In genomic region chr3:52454938-52455282, GRCh38 we compare ENCODE assay signal across 8 cellular contexts. TPM values are rescaled to one million over a fixed set of nuclear protein-coding genes. Genes with fewer than 3 reads are reported as not detected.
DNase-seq lines count a peak whose midpoint lies in the region; ATAC-seq and TF ChIP-seq lines count a peak whose summit lies in the region.

No MANE protein-coding gene starts in this region.

- H3K4me3 ChIP-seq in MG63: peak overlapping the region; percentile 80
- H3K4me3 ChIP-seq in parathyroid adenoma (ENCODE audit: low read depth, low read length): peak overlapping the region; percentile 68

- H3K9ac ChIP-seq in ES-I3 (ENCODE audit: low read depth, low read length) (peak overlapping the region; percentile 52), parathyroid adenoma (peak overlapping the region; percentile 10)

- peak overlapping the region; percentile 92 for H3K4me3 Mint-ChIP-seq in endothelial cell (ENCODE audit: unreplicated experiment)

- peak overlapping the region; percentile 80 for H2AFZ ChIP-seq in parathyroid adenoma

- H3K4me1 ChIP-seq in ES-I3 (ENCODE audit: insufficient read depth, low read length) (peaks cover 15% of the 10 kb centered on the region), parathyroid adenoma (peaks cover 21% of the 10 kb centered on the region)

- peak overlapping the region; percentile 74 for H3K27ac Mint-ChIP-seq in endothelial cell (ENCODE audit: unreplicated experiment)

- no peaks in the 10 kb centered on the region for H3K9me3 Mint-ChIP-seq in endothelial cell (ENCODE audit: unreplicated experiment)

- H3K4me2 ChIP-seq in parathyroid adenoma (ENCODE audit: low read length): peak overlapping the region; percentile 99

- no peak for ATAC-seq in GM21529 (IDR thresholded peaks at IDR 0.05; ENCODE audit: unreplicated experiment)
- ATAC-seq in esophagus mucosa: no peak
- no peak for ATAC-seq in HG02588 (IDR thresholded peaks at IDR 0.05; ENCODE audit: unreplicated experiment)

- peaks cover 9% of the 10 kb centered on the region for H3K27me3 Mint-ChIP-seq in endothelial cell (ENCODE audit: unreplicated experiment)

- H3K9me3 ChIP-seq in ES-I3 (ENCODE audit: control insufficient read depth, insufficient read depth, low read length): no peaks in the 10 kb centered on the region
- no peaks in the 10 kb centered on the region for H3K9me3 ChIP-seq in MG63
- no peaks in the 10 kb centered on the region for H3K9me3 ChIP-seq in parathyroid adenoma (ENCODE audit: control insufficient read depth, low read length)

- H3K36me3 Mint-ChIP-seq in endothelial cell (ENCODE audit: low read depth, unreplicated experiment): peaks cover 22% of the 10 kb centered on the region

- no peak for DNase-seq in MG63
- no peak for DNase-seq in endothelial cell (ENCODE audit: low spot score)
- no peak for DNase-seq in cortex of kidney (lab: John Stamatoyannopoulos, UW)

- peaks cover 3% of the 10 kb centered on the region for H3K79me2 ChIP-seq in parathyroid adenoma

- H3K36me3 ChIP-seq in ES-I3 (ENCODE audit: insufficient read depth, low read length) (peaks cover 18% of the 10 kb centered on the region), MG63 (0 out of 2 replicates have a peak, but pooled peaks cover 4% of the 10 kb centered on the region), parathyroid adenoma (ENCODE audit: control insufficient read depth, insufficient read depth, low read length) (no peaks in the 10 kb centered on the region)

- no peaks in the 10 kb centered on the region for H3K27me3 ChIP-seq in MG63
- H3K27me3 ChIP-seq in parathyroid adenoma (ENCODE audit: control insufficient read depth, insufficient read depth, low read length): no peaks in the 10 kb centered on the region

- H3K27ac ChIP-seq in parathyroid adenoma: peak overlapping the region; percentile 81

- TF ChIP-seq CTCF in endothelial cell (IDR thresholded peaks at IDR 0.05; ENCODE audit: unreplicated experiment) (no peak), parathyroid adenoma (IDR thresholded peaks at IDR 0.05) (no peak)

- H3K4me1 Mint-ChIP-seq in endothelial cell (ENCODE audit: unreplicated experiment): peaks cover 32% of the 10 kb centered on the region

RNA-seq across cellular contexts. Expression of gene NISCH, which starts 0.5 kb away (rescaled TPM):
- total RNA-seq in MG63 (2014; rRNA removed; shearing (Covaris generic); ENCODE audit: low replicate concordance): 8.1 and 15.5 TPM in 2 replicates
- total RNA-seq in endothelial cell (ENCODE audit: unreplicated experiment): 261 TPM
- 38.0 TPM for total RNA-seq in esophagus mucosa

RNA-seq across cellular contexts. Expression of gene TNNC1, which starts 1.1 kb away (rescaled TPM):
- 0.99 TPM in 1 of 2 replicates, not detected in the other for total RNA-seq in MG63 (2014; rRNA removed; shearing (Covaris generic); ENCODE audit: low replicate concordance)
- total RNA-seq in endothelial cell (ENCODE audit: unreplicated experiment) (0.67 TPM), esophagus mucosa (0.88 TPM)

RNA-seq across cellular contexts. Expression of gene SEMA3G, which starts 10.0 kb away (rescaled TPM):
- not detected in 2 replicates for total RNA-seq in MG63 (2014; rRNA removed; shearing (Covaris generic); ENCODE audit: low replicate concordance)
- total RNA-seq in endothelial cell (ENCODE audit: unreplicated experiment): 175 TPM
- total RNA-seq in esophagus mucosa: 2.7 TPM

RNA-seq across cellular contexts. Expression of gene STAB1, which starts 40.2 kb away (rescaled TPM):
- not detected in 2 replicates for total RNA-seq in MG63 (2014; rRNA removed; shearing (Covaris generic); ENCODE audit: low replicate concordance)
- total RNA-seq in endothelial cell (ENCODE audit: unreplicated experiment) (866 TPM), esophagus mucosa (21.2 TPM)

RNA-seq across cellular contexts. Expression of gene PHF7, which starts 44.5 kb away (rescaled TPM):
- total RNA-seq in MG63 (2014; rRNA removed; shearing (Covaris generic); ENCODE audit: low replicate concordance): 4.8 and 5.5 TPM in 2 replicates
- total RNA-seq in endothelial cell (ENCODE audit: unreplicated experiment) (15.9 TPM), esophagus mucosa (6.0 TPM)

Comparison
In these comparisons a context has a peak if more than half of its experiments do, and no peak if none do; other contexts are left out.
1. RNA of gene SEMA3G, which starts 10.0 kb away (total RNA-seq): 175 TPM in endothelial cell (single experiment); 2.7 TPM in esophagus mucosa (single experiment) and not detected in MG63; every median in the first group is over 10 times any median in the second.